Comparison of ENCODE assay signal across 20 cellular contexts in genomic region chr21:17050156-17050555, GRCh38.
"Had no signal": no experiment of that assay in that cellular context is flagged by ENCODE, and none has a peak within 500 bp of the region (broad histone marks: within the 10 kb centered on the region; RNA-seq: fewer than 3 reads in every experiment).

No MANE protein-coding gene starts in this region.

- ATAC-seq: activated CD4-positive, CD25-positive, alpha-beta regulatory T cell treated with anti-CD3 and anti-CD28 coated beads, Interleukin-2, amount 50 U/mL, for 24 hours; activated T-cell treated with anti-CD3 and anti-CD28 coated beads, Interleukin-2, amount 50 U/mL, for 72 hours; right cardiac atrium had no signal

- H3K4me1 ChIP-seq: adrenal gland, transverse colon had no signal

- H3K4me1 Mint-ChIP-seq: activated CD4-positive, alpha-beta T cell treated with anti-CD3 and anti-CD28 coated beads, Interleukin-2, amount 10 ng/mL, durations not matched to agents 7 days and 5 days; activated naive CD4-positive, alpha-beta T cell treated with anti-CD3 and anti-CD28 coated beads, Interleukin-2, amount 50 U/mL, for 24 hours had no signal

- H3K4me3 ChIP-seq: adrenal gland, esophagus squamous epithelium, hepatocyte, lung, transverse colon had no signal

- DNase-seq: activated CD4-positive, alpha-beta T cell treated with anti-CD3 and anti-CD28 coated beads, Interleukin-2, amount 10 ng/mL, durations not matched to agents 7 days and 5 days; activated CD8-positive, alpha-beta memory T cell treated with anti-CD3 and anti-CD28 coated beads, Interleukin-2, amount 50 U/mL, for 48 hours; activated gamma-delta T cell; activated T-cell treated with anti-CD3 and anti-CD28 coated beads, Interleukin-2, amount 50 U/mL, for 72 hours; adrenal gland; cerebellar nuclear complex; effector CD8-positive, alpha-beta T cell; esophagus squamous epithelium; foreskin keratinocyte; occipital lobe; right cardiac atrium; transverse colon had no signal

- H3K9me3 ChIP-seq: adrenal gland, esophagus squamous epithelium, transverse colon had no signal

- H3K27ac Mint-ChIP-seq: activated CD4-positive, alpha-beta T cell treated with anti-CD3 and anti-CD28 coated beads, Interleukin-2, amount 10 ng/mL, durations not matched to agents 7 days and 5 days; activated naive CD4-positive, alpha-beta T cell treated with anti-CD3 and anti-CD28 coated beads, Interleukin-2, amount 50 U/mL, for 24 hours; activated T-cell treated with anti-CD3 and anti-CD28 coated beads, Interleukin-2, amount 50 U/mL, for 72 hours; dendritic cell treated with granulocyte-macrophage colony-stimulating factor and Interleukin-4, amounts not matched to agents 40 ng/mL and 50 ng/mL, for 4 days; progenitor cell of endocrine pancreas; stimulated activated naive CD8-positive, alpha-beta T cell treated with anti-CD3 and anti-CD28 coated beads, Interleukin-15, Interleukin-2, amounts not matched to agents 100 ng/mL and 50 ng/mL, for 24 hours had no signal

- H3K27ac ChIP-seq: adrenal gland, esophagus squamous epithelium, foreskin keratinocyte, hepatocyte, transverse colon had no signal

- H3K36me3 ChIP-seq: adrenal gland, esophagus squamous epithelium, transverse colon had no signal

- FAIRE-seq: astrocyte had no signal

- H3K4me3 Mint-ChIP-seq: activated CD4-positive, alpha-beta T cell treated with anti-CD3 and anti-CD28 coated beads, Interleukin-2, amount 10 ng/mL, durations not matched to agents 7 days and 5 days; activated naive CD4-positive, alpha-beta T cell treated with anti-CD3 and anti-CD28 coated beads, Interleukin-2, amount 50 U/mL, for 24 hours; activated T-cell treated with anti-CD3 and anti-CD28 coated beads, Interleukin-2, amount 50 U/mL, for 72 hours; dendritic cell treated with granulocyte-macrophage colony-stimulating factor and Interleukin-4, amounts not matched to agents 40 ng/mL and 50 ng/mL, for 4 days; stimulated activated naive CD8-positive, alpha-beta T cell treated with anti-CD3 and anti-CD28 coated beads, Interleukin-15, Interleukin-2, amounts not matched to agents 100 ng/mL and 50 ng/mL, for 24 hours had no signal

- H3K36me3 Mint-ChIP-seq: activated naive CD4-positive, alpha-beta T cell treated with anti-CD3 and anti-CD28 coated beads, Interleukin-2, amount 50 U/mL, for 24 hours had no signal

- H3K27me3 Mint-ChIP-seq: activated CD4-positive, alpha-beta T cell treated with anti-CD3 and anti-CD28 coated beads, Interleukin-2, amount 10 ng/mL, durations not matched to agents 7 days and 5 days; activated naive CD4-positive, alpha-beta T cell treated with anti-CD3 and anti-CD28 coated beads, Interleukin-2, amount 50 U/mL, for 24 hours; dendritic cell treated with granulocyte-macrophage colony-stimulating factor and Interleukin-4, amounts not matched to agents 40 ng/mL and 50 ng/mL, for 4 days; progenitor cell of endocrine pancreas; stimulated activated naive CD8-positive, alpha-beta T cell treated with anti-CD3 and anti-CD28 coated beads, Interleukin-15, Interleukin-2, amounts not matched to agents 100 ng/mL and 50 ng/mL, for 24 hours had no signal
